22 cellular contexts compared by ENCODE assay signal in genomic region chrX:147741776-147742175, GRCh38.
DNase-seq lines count a peak whose midpoint lies in the region; FAIRE-seq and TF ChIP-seq lines count a peak whose summit lies in the region.
"Had no signal": no experiment of that assay in that cellular context is flagged by ENCODE, and none has a peak within 500 bp of the region (broad histone marks: within the 10 kb centered on the region; RNA-seq: fewer than 3 reads in every experiment).

No MANE protein-coding gene starts in this region.

- no peak overlapping the region for H3K4me3 ChIP-seq in adrenal gland
- H3K4me3 ChIP-seq: A549, BLaER1, GM23338 had no signal

- no peaks in the 10 kb centered on the region for H3K27me3 ChIP-seq in adrenal gland

- H3K4me1 ChIP-seq in adrenal gland (replicated peaks in 1 of 2) = no peaks in the 10 kb centered on the region
- H3K4me1 ChIP-seq: A549, Caco-2 had no signal

- DNase-seq in DMS 273 (lab: John Stamatoyannopoulos, UW; ENCODE audit: unreplicated experiment) = peak; percentile 78
- no peak for DNase-seq in DMS 273 treated with DMSO at 0.1 percent for 48 hours (lab: John Stamatoyannopoulos, UW)
- DNase-seq in G401 (ENCODE audit: low spot score) = peak; percentile 84
- DNase-seq in adrenal gland = peak; percentile 10 to 58 (median 35)
- DNase-seq in HTR-8/SVneo (ENCODE audit: insufficient read length, low spot score) = no peak
- DNase-seq in AG08396 (ENCODE audit: low spot score) = no peak
- DNase-seq in epidermal melanocyte (ENCODE audit: insufficient read length, low spot score) = no peak
- DNase-seq: ACHN; Caco-2; CD4-positive, CD25-positive, alpha-beta regulatory T cell; CD8-positive, alpha-beta T cell; DMS153; EL; GF-D8; H9 had no signal

- H3K36me3 ChIP-seq in adrenal gland (replicated peaks in 1 of 2) = no peaks in the 10 kb centered on the region
- H3K36me3 ChIP-seq: BLaER1 had no signal

- TF ChIP-seq POLR2A in adrenal gland (IDR thresholded peaks at IDR 0.05) = no peak

- WGBS in adrenal gland, 4 donors = 47 to 63% (median 61%) methylated on average over 2 of the region's 2 CpGs

- no peak overlapping the region for H3K27ac ChIP-seq in adrenal gland
- H3K27ac ChIP-seq: 22Rv1, A549, BLaER1, C4-2B had no signal

- in situ Hi-C loops in G401 (cut with HindIII; ENCODE audit: low sequenced_read_pairs) = no loop called here

- no peaks in the 10 kb centered on the region for H3K9me3 ChIP-seq in adrenal gland (replicated peaks in 1 of 3)
- H3K9me3 ChIP-seq: A549, BLaER1, Caco-2 had no signal

- intact Hi-C loops in adrenal gland (cut with DNase I) = no loop called here

- FAIRE-seq in HTR-8/SVneo (lab: Jason Lieb, UNC) = no peak
- FAIRE-seq: A549, GM12891, GM18507 had no signal

- TF ChIP-seq CTCF in adrenal gland (IDR thresholded peaks at IDR 0.05) = no peak

Comparison
In these comparisons a context has a peak if more than half of its experiments do, and no peak if none do; other contexts are left out.
1. DNase-seq: peak in DMS 273 (single experiment), G401 (single experiment) and adrenal gland (7 of 7); none in DMS 273 treated with DMSO at 0.1 percent for 48 hours (single experiment), HTR-8/SVneo (single experiment), AG08396 (single experiment) and epidermal melanocyte (single experiment).